ENCODE assay signal across 27 cellular contexts in genomic region chr12:109731231-109731731, GRCh38. TPM values are rescaled to one million over a fixed set of nuclear protein-coding genes. Genes with fewer than 3 reads are reported as not detected.
DNase-seq lines count a peak whose midpoint lies in the region; ATAC-seq and TF ChIP-seq lines count a peak whose summit lies in the region.
"Had no signal": no experiment of that assay in that cellular context is flagged by ENCODE, and none has a peak within 500 bp of the region (broad histone marks: within the 10 kb centered on the region; RNA-seq: fewer than 3 reads in every experiment).

No MANE protein-coding gene starts in this region.

- no peak overlapping the region for H3K27ac ChIP-seq in RWPE2 (ENCODE audit: poor library complexity, severe bottlenecking)
- no peak overlapping the region for H3K27ac ChIP-seq in psoas muscle
- no peak overlapping the region for H3K27ac ChIP-seq in esophagus muscularis mucosa (replicated peaks in 1 of 4)
- H3K27ac ChIP-seq: HL-60, skin epidermis had no signal

- TF ChIP-seq CTCF in CD14-positive monocyte (IDR thresholded peaks at IDR 0.05) (no peak), RWPE2 (IDR thresholded peaks at IDR 0.05; ENCODE audit: poor library complexity, severe bottlenecking) (no peak), psoas muscle (IDR thresholded peaks at IDR 0.05) (no peak), GM10248 (IDR thresholded peaks at IDR 0.05; ENCODE audit: control extremely low read depth, extremely low read depth, low read depth, missing control alignments) (no peak), esophagus muscularis mucosa (IDR thresholded peaks at IDR 0.05) (no peak)

- POLR2A ChIA-PET in GM10248 (lab: Yijun Ruan, JAX): no interaction called here

- H3K4me1 Mint-ChIP-seq in CD14-positive monocyte: no peaks in the 10 kb centered on the region
- no peaks in the 10 kb centered on the region for H3K4me1 Mint-ChIP-seq in activated T-helper 2 cell treated with anti-CD3 and anti-CD28 coated beads, Interferon-gamma antibody, Interleukin-2, Interleukin-4, amounts not matched to agents 10 μg/mL and 5 μg/mL and 100 μg/mL, durations not matched to agents 14 hours and 24 hours and 36 hours (ENCODE audit: low read depth)
- H3K4me1 Mint-ChIP-seq: activated CD4-positive, alpha-beta T cell treated with anti-CD3 and anti-CD28 coated beads, Interleukin-2, amount 10 ng/mL, durations not matched to agents 7 days and 5 days had no signal

- no peak for TF ChIP-seq POLR2A in esophagus muscularis mucosa (IDR thresholded peaks at IDR 0.05; ENCODE audit: low read depth)

- no peaks in the 10 kb centered on the region for H3K36me3 Mint-ChIP-seq in CD14-positive monocyte
- no peaks in the 10 kb centered on the region for H3K36me3 Mint-ChIP-seq in activated T-helper 2 cell treated with anti-CD3 and anti-CD28 coated beads, Interferon-gamma antibody, Interleukin-2, Interleukin-4, amounts not matched to agents 10 μg/mL and 5 μg/mL and 100 μg/mL, durations not matched to agents 14 hours and 24 hours and 36 hours (ENCODE audit: low read depth)
- H3K36me3 Mint-ChIP-seq: naive thymus-derived CD8-positive, alpha-beta T cell; type B pancreatic cell had no signal

- CTCF ChIA-PET in GM10248 (lab: Yijun Ruan, JAX): no interaction called here

- TF ChIP-seq EP300 in esophagus muscularis mucosa (IDR thresholded peaks at IDR 0.05): no peak

- ATAC-seq in RWPE2 (ENCODE audit: low read depth): no peak
- no peak for ATAC-seq in left ventricle myocardium superior
- no peak for ATAC-seq in psoas muscle
- ATAC-seq: naive thymus-derived CD8-positive, alpha-beta T cell had no signal

- intact Hi-C loops in CD14-positive monocyte (cut with micrococcal nuclease) (no loop called here), left ventricle myocardium superior (cut with micrococcal nuclease) (no loop called here), psoas muscle (cut with DNase I) (no loop called here), esophagus muscularis mucosa (cut with DNase I) (no loop called here)
- intact Hi-C loops in activated T-helper 2 cell treated with anti-CD3 and anti-CD28 coated beads, Interferon-gamma antibody, Interleukin-2, Interleukin-4, amounts not matched to agents 10 μg/mL and 5 μg/mL and 100 μg/mL, durations not matched to agents 14 hours and 24 hours and 36 hours (cut with micrococcal nuclease): no loop called here

- H3K4me1 ChIP-seq in RWPE2 (ENCODE audit: insufficient read depth, poor library complexity, severe bottlenecking) (no peaks in the 10 kb centered on the region), psoas muscle (peaks cover 10% of the 10 kb centered on the region), esophagus muscularis mucosa (peaks cover 4 to 10% (median 7%) of the 10 kb centered on the region in 4 donors)

- H3K4me3 ChIP-seq in RWPE2 (ENCODE audit: severe bottlenecking) (no peak overlapping the region), psoas muscle (no peak overlapping the region), esophagus muscularis mucosa (no peak overlapping the region)
- H3K4me3 ChIP-seq: skin epidermis had no signal

- peaks cover 27 to 35% (median 33%) of the 10 kb centered on the region in 3 donors for H3K27me3 Mint-ChIP-seq in CD14-positive monocyte (ENCODE audit: low read depth in 3 of 3)
- peaks cover 14% of the 10 kb centered on the region for H3K27me3 Mint-ChIP-seq in activated T-helper 2 cell treated with anti-CD3 and anti-CD28 coated beads, Interferon-gamma antibody, Interleukin-2, Interleukin-4, amounts not matched to agents 10 μg/mL and 5 μg/mL and 100 μg/mL, durations not matched to agents 14 hours and 24 hours and 36 hours (ENCODE audit: low read depth)

- no peak overlapping the region for H3K27ac Mint-ChIP-seq in CD14-positive monocyte
- no peak overlapping the region for H3K27ac Mint-ChIP-seq in activated T-helper 2 cell treated with anti-CD3 and anti-CD28 coated beads, Interferon-gamma antibody, Interleukin-2, Interleukin-4, amounts not matched to agents 10 μg/mL and 5 μg/mL and 100 μg/mL, durations not matched to agents 14 hours and 24 hours and 36 hours
- H3K27ac Mint-ChIP-seq: activated CD4-positive, alpha-beta T cell treated with anti-CD3 and anti-CD28 coated beads, Interleukin-2, amount 10 ng/mL, durations not matched to agents 7 days and 5 days; IgD-negative memory B cell; naive thymus-derived CD8-positive, alpha-beta T cell; T-helper 1 cell treated with Interleukin-12 subunit alpha and Interleukin-12 subunit beta and Interleukin-4 antibody, amounts not matched to agents 30 μg/mL and 1 μg/mL, for 36 hours; type B pancreatic cell had no signal

- H3K9me3 ChIP-seq in RWPE2 (ENCODE audit: severe bottlenecking) (no peaks in the 10 kb centered on the region), psoas muscle (no peaks in the 10 kb centered on the region), esophagus muscularis mucosa (no peaks in the 10 kb centered on the region)

- WGBS in psoas muscle, 3 donors: 80 to 95% (median 91%) methylated on average over 11 of the region's 11 CpGs
- 83% methylated on average over 7 of the region's 11 CpGs for WGBS in esophagus muscularis mucosa

- no peaks in the 10 kb centered on the region for H3K27me3 ChIP-seq in RWPE2 (ENCODE audit: insufficient read depth, poor library complexity, severe bottlenecking)
- no peaks in the 10 kb centered on the region for H3K27me3 ChIP-seq in psoas muscle (ENCODE audit: insufficient read depth in 3 of 3, low read length in 2 of 3)
- peaks cover 0 to 29% (median 0%) of the 10 kb centered on the region in 4 donors for H3K27me3 ChIP-seq in esophagus muscularis mucosa

- H3K4me3 Mint-ChIP-seq in CD14-positive monocyte: no peak overlapping the region
- no peak overlapping the region for H3K4me3 Mint-ChIP-seq in activated T-helper 2 cell treated with anti-CD3 and anti-CD28 coated beads, Interferon-gamma antibody, Interleukin-2, Interleukin-4, amounts not matched to agents 10 μg/mL and 5 μg/mL and 100 μg/mL, durations not matched to agents 14 hours and 24 hours and 36 hours (ENCODE audit: low read depth)
- H3K4me3 Mint-ChIP-seq: activated CD4-positive, alpha-beta T cell treated with anti-CD3 and anti-CD28 coated beads, Interleukin-2, amount 10 ng/mL, durations not matched to agents 7 days and 5 days; IgD-negative memory B cell; naive thymus-derived CD8-positive, alpha-beta T cell; T-helper 1 cell treated with Interleukin-12 subunit alpha and Interleukin-12 subunit beta and Interleukin-4 antibody, amounts not matched to agents 30 μg/mL and 1 μg/mL, for 36 hours; type B pancreatic cell had no signal

- peaks cover 0 to 5% (median 0%) of the 10 kb centered on the region in 7 donors for H3K9me3 Mint-ChIP-seq in CD14-positive monocyte
- no peaks in the 10 kb centered on the region for H3K9me3 Mint-ChIP-seq in activated T-helper 2 cell treated with anti-CD3 and anti-CD28 coated beads, Interferon-gamma antibody, Interleukin-2, Interleukin-4, amounts not matched to agents 10 μg/mL and 5 μg/mL and 100 μg/mL, durations not matched to agents 14 hours and 24 hours and 36 hours
- H3K9me3 Mint-ChIP-seq: activated CD4-positive, alpha-beta T cell treated with anti-CD3 and anti-CD28 coated beads, Interleukin-2, amount 10 ng/mL, durations not matched to agents 7 days and 5 days; IgD-negative memory B cell; naive thymus-derived CD8-positive, alpha-beta T cell; T-helper 1 cell treated with Interleukin-12 subunit alpha and Interleukin-12 subunit beta and Interleukin-4 antibody, amounts not matched to agents 30 μg/mL and 1 μg/mL, for 36 hours; type B pancreatic cell had no signal

- DNase-seq in CD14-positive monocyte (ENCODE audit: low spot score): peak; percentile 28
- peak; percentile 35 for DNase-seq in RWPE2 (ENCODE audit: low spot score)
- DNase-seq in left ventricle myocardium superior: peak; percentile 7
- peak; percentile 4 to 42 for DNase-seq in psoas muscle
- DNase-seq in GM10248 (ENCODE audit: extremely low spot score): no peak
- no peak for DNase-seq in activated T-helper 2 cell treated with anti-CD3 and anti-CD28 coated beads, Interferon-gamma antibody, Interleukin-2, Interleukin-4, amounts not matched to agents 10 μg/mL and 5 μg/mL and 100 μg/mL, durations not matched to agents 14 hours and 24 hours and 36 hours (ENCODE audit: low spot score)
- no peak for DNase-seq in esophagus muscularis mucosa (ENCODE audit: extremely low spot score)
- DNase-seq: activated CD4-positive, alpha-beta T cell treated with anti-CD3 and anti-CD28 coated beads, Interleukin-2, amount 10 ng/mL, durations not matched to agents 7 days and 5 days; activated CD8-positive, alpha-beta memory T cell treated with anti-CD3 and anti-CD28 coated beads, Interleukin-2, amount 50 U/mL, for 48 hours; activated gamma-delta T cell; anterior cingulate cortex; cerebellar nuclear complex; DMS79 treated with DMSO at 0.1 percent for 48 hours; effector memory CD4-positive, alpha-beta T cell; GOT3; NCI-H1436 treated with DMSO at 0.1 percent for 48 hours; NCI-H2171; NCI-H526 treated with DMSO at 0.1 percent for 48 hours; SHP77 treated with DMSO at 0.1 percent for 48 hours; stimulated activated CD4-positive, alpha-beta T cell treated with anti-CD3 and anti-CD28 coated beads, Interleukin-2, amount 100 ng/mL, for 48 hours; stimulated activated naive CD4-positive, alpha-beta T cell treated with Interleukin-2 at 50 U/mL for 16 hours had no signal

- no peaks in the 10 kb centered on the region for H3K36me3 ChIP-seq in RWPE2 (ENCODE audit: low read depth)
- no peaks in the 10 kb centered on the region for H3K36me3 ChIP-seq in psoas muscle (ENCODE audit: insufficient read depth in 1 of 2, low read depth in 1 of 2)
- no peaks in the 10 kb centered on the region for H3K36me3 ChIP-seq in esophagus muscularis mucosa

RNA-seq across cellular contexts. Expression of gene FAM222A, which starts 17.7 kb away (rescaled TPM):
- polyA plus RNA-seq in CD14-positive monocyte (not detected), psoas muscle (10 to 100 TPM in 1 of 3 donors, 1 to 10 TPM in 1, under 1 TPM in 1; 0.59 to 15.8 (median 3.3) TPM)
- total RNA-seq in left ventricle myocardium superior (25.7 TPM), psoas muscle (1 to 10 TPM; 1.8 to 6.1 (median 5.5) TPM), esophagus muscularis mucosa (1 to 10 TPM in 3 of 4 donors, under 1 TPM in 1; 0.42 to 3.8 (median 3.2) TPM)
- 1.4 and 1.6 TPM in 2 replicates for total RNA-seq in activated T-helper 2 cell treated with anti-CD3 and anti-CD28 coated beads, Interferon-gamma antibody, Interleukin-2, Interleukin-4, amounts not matched to agents 10 μg/mL and 5 μg/mL and 100 μg/mL, durations not matched to agents 14 hours and 24 hours and 36 hours

Comparison
In these comparisons a context has a peak if more than half of its experiments do, and no peak if none do; other contexts are left out.
1. DNase-seq: peak in CD14-positive monocyte (single experiment), RWPE2 (single experiment), left ventricle myocardium superior (single experiment) and psoas muscle (2 of 2); none in GM10248 (single experiment), activated T-helper 2 cell treated with anti-CD3 and anti-CD28 coated beads, Interferon-gamma antibody, Interleukin-2, Interleukin-4, amounts not matched to agents 10 μg/mL and 5 μg/mL and 100 μg/mL, durations not matched to agents 14 hours and 24 hours and 36 hours (single experiment) and esophagus muscularis mucosa (single experiment).